Comparison of ENCODE assay signal across 10 cellular contexts in the genomic region with DNA sequence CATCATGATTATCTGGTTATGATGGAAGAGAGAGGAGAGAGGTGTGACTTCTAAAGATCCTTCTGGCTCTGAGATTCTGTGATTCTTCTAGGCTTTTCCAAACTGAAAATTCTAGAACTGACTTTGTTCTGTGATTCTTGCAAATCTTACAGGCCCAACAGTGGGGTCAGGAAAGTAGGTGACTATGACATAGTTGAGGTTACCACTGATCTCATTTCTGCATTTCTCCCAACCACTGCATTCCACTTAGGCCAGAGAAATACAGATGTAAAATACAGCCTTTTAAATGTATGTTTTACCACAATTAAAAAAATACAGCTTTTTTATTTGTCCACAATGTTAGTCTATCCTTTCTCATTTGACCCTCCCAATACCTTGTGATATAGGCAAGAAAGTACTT.
A peak's percentile ranks its signal among the peaks of the same experiment; 100 is the strongest.
DNase-seq lines count a peak whose midpoint lies in the region; ATAC-seq and TF ChIP-seq lines count a peak whose summit lies in the region.
"Had no signal": no experiment of that assay in that cellular context is flagged by ENCODE, and none has a peak within 500 bp of the region (broad histone marks: within the 10 kb centered on the region; RNA-seq: fewer than 3 reads in every experiment).

No MANE protein-coding gene starts in this region.

- peaks cover 2 to 8% of the 10 kb centered on the region in 2 donors for H3K36me3 Mint-ChIP-seq in CD4-positive, alpha-beta memory T cell
- H3K36me3 Mint-ChIP-seq in central memory CD8-positive, alpha-beta T cell (ENCODE audit: insufficient read depth), result peaks cover 2% of the 10 kb centered on the region
- H3K36me3 Mint-ChIP-seq in osteocyte (ENCODE audit: unreplicated experiment), result no peaks in the 10 kb centered on the region

- POLR2A ChIA-PET in CD4-positive, alpha-beta memory T cell (lab: Charles Lee; ENCODE audit: partially characterized antibody), result interaction anchor here (2.9 kb wide), 1 partner anchor 84 kb away, joined by 13 read pairs; a partner anchor contains a TSS

- H3K27me3 ChIP-seq in CD4-positive, alpha-beta memory T cell (ENCODE audit: insufficient read depth, low read length), result no peaks in the 10 kb centered on the region

- no peak for ATAC-seq in central memory CD8-positive, alpha-beta T cell (replicated peaks; ENCODE audit: extremely low read depth, poor library complexity, severe bottlenecking)
- ATAC-seq in GM21619 (IDR thresholded peaks at IDR 0.05; ENCODE audit: unreplicated experiment) (no peak), mucosa of descending colon (no peak)
- ATAC-seq: HepG2 had no signal

- peaks cover 63 to 85% (median 75%) of the 10 kb centered on the region in 4 donors for H3K4me1 Mint-ChIP-seq in CD4-positive, alpha-beta memory T cell
- peaks cover 91% of the 10 kb centered on the region for H3K4me1 Mint-ChIP-seq in central memory CD8-positive, alpha-beta T cell
- peaks cover 42% of the 10 kb centered on the region for H3K4me1 Mint-ChIP-seq in osteocyte (ENCODE audit: unreplicated experiment)

- no peaks in the 10 kb centered on the region for H3K9me3 Mint-ChIP-seq in CD4-positive, alpha-beta memory T cell
- H3K9me3 Mint-ChIP-seq in central memory CD8-positive, alpha-beta T cell, result no peaks in the 10 kb centered on the region
- H3K9me3 Mint-ChIP-seq in osteocyte (ENCODE audit: unreplicated experiment), result no peaks in the 10 kb centered on the region

- no peaks in the 10 kb centered on the region for H3K9me3 ChIP-seq in CD4-positive, alpha-beta memory T cell (ENCODE audit: control insufficient read depth in 1 of 2, low read length in 2 of 2)
- no peaks in the 10 kb centered on the region for H3K9me3 ChIP-seq in mucosa of descending colon

- intact Hi-C loops in CD4-positive, alpha-beta memory T cell (cut with micrococcal nuclease), result no loop called here
- intact Hi-C loops in mucosa of descending colon (cut with DNase I, micrococcal nuclease), result no loop called here

- no peaks in the 10 kb centered on the region for H3K27me3 Mint-ChIP-seq in CD4-positive, alpha-beta memory T cell
- no peaks in the 10 kb centered on the region for H3K27me3 Mint-ChIP-seq in central memory CD8-positive, alpha-beta T cell
- H3K27me3 Mint-ChIP-seq in osteocyte (ENCODE audit: unreplicated experiment), result no peaks in the 10 kb centered on the region

- H3K4me3 ChIP-seq in CD4-positive, alpha-beta memory T cell (ENCODE audit: low read length in 2 of 2), result no peak overlapping the region
- H3K4me3 ChIP-seq in mucosa of descending colon, result no peak overlapping the region

- peak overlapping the region; percentile 9 to 82 (median 77) for H3K27ac Mint-ChIP-seq in CD4-positive, alpha-beta memory T cell
- peak overlapping the region; percentile 60 for H3K27ac Mint-ChIP-seq in central memory CD8-positive, alpha-beta T cell (ENCODE audit: low read depth)
- H3K27ac Mint-ChIP-seq in osteocyte (ENCODE audit: unreplicated experiment), result peak overlapping the region; percentile 83

- no peak overlapping the region for H3K27ac ChIP-seq in CD4-positive, alpha-beta memory T cell (ENCODE audit: low read depth, low read length)

- TF ChIP-seq CTCF in osteocyte (IDR thresholded peaks at IDR 0.05) (no peak), mucosa of descending colon (IDR thresholded peaks at IDR 0.05) (no peak)

- DNase-seq in CD4-positive, alpha-beta memory T cell, result no peak
- DNase-seq in LHCN-M2 (ENCODE audit: low read depth), result peak; percentile 72
- no peak for DNase-seq in central memory CD8-positive, alpha-beta T cell (ENCODE audit: low spot score in 2 of 2)
- DNase-seq in osteocyte (ENCODE audit: extremely low spot score, unreplicated experiment), result no peak
- DNase-seq in NCI-H1105 treated with DMSO at 0.1 percent for 48 hours (lab: John Stamatoyannopoulos, UW), result no peak
- no peak for DNase-seq in mucosa of descending colon
- no peak for DNase-seq in NCI-H2227 (lab: John Stamatoyannopoulos, UW; ENCODE audit: unreplicated experiment)
- DNase-seq: islet precursor cell had no signal

- CTCF ChIA-PET in CD4-positive, alpha-beta memory T cell (lab: Charles Lee; ENCODE audit: partially characterized antibody), result interaction anchor here (1.0 to 4.4 kb wide), 4 partner anchors 20 to 133 kb away, joined by 3 to 32 read pairs (median 10); a partner anchor contains a TSS

- peaks cover 70% of the 10 kb centered on the region for H3K4me1 ChIP-seq in CD4-positive, alpha-beta memory T cell (ENCODE audit: insufficient read depth, low read length)
- peaks cover 14% of the 10 kb centered on the region for H3K4me1 ChIP-seq in mucosa of descending colon (ENCODE audit: low read depth)

- no peak overlapping the region for H3K4me3 Mint-ChIP-seq in CD4-positive, alpha-beta memory T cell
- no peak overlapping the region for H3K4me3 Mint-ChIP-seq in central memory CD8-positive, alpha-beta T cell
- no peak overlapping the region for H3K4me3 Mint-ChIP-seq in osteocyte (ENCODE audit: unreplicated experiment)

- H3K36me3 ChIP-seq in CD4-positive, alpha-beta memory T cell (ENCODE audit: insufficient read depth, low read length), result no peaks in the 10 kb centered on the region
- no peaks in the 10 kb centered on the region for H3K36me3 ChIP-seq in mucosa of descending colon (ENCODE audit: low read depth)
